ENCODE assay signal across 17 cellular contexts in the genomic region with DNA sequence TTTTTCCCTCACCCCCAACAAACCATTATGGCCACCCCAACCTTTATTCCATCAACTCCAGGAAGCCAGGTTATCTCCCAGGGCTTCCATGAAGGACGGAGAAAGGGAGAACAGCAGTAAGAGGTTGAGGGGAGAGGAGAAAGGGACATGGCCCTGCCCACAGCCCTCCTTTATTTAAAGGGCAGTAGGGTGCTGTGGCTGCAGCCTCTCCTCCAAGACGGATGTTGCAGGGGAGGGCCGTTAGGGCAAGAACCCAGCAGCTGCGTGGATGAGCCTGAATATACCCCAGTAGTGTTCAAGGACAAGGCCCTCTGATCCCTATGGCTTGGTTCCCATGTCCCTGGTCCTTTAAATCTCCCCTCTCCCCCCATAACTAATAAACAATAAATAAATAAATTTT. TPM values are rescaled to one million over a fixed set of nuclear protein-coding genes. Genes with fewer than 3 reads are reported as not detected.
DNase-seq lines count a peak whose midpoint lies in the region; ATAC-seq lines count a peak whose summit lies in the region.
"Had no signal": no experiment of that assay in that cellular context is flagged by ENCODE, and none has a peak within 500 bp of the region (broad histone marks: within the 10 kb centered on the region; RNA-seq: fewer than 3 reads in every experiment).

No MANE protein-coding gene starts in this region.

- H3K9ac ChIP-seq in Karpas-422 (ENCODE audit: low read length), result peak overlapping the region; percentile 70; the same call in 1 of the 2 replicates

- H4K20me1 ChIP-seq in Karpas-422 (ENCODE audit: insufficient read depth, low read depth, low read length), result no peaks in the 10 kb centered on the region

- H3K27me3 ChIP-seq in Karpas-422 (ENCODE audit: low read length), result no peaks in the 10 kb centered on the region
- H3K27me3 ChIP-seq: dorsolateral prefrontal cortex had no signal

- H3K27ac ChIP-seq in Karpas-422 (ENCODE audit: low read length) (peak overlapping the region; percentile 96), skin epidermis (peak overlapping the region in 13 of 21 experiments; percentile 6 to 91 (median 58))

- DNase-seq in activated CD4-positive, alpha-beta T cell treated with anti-CD3 and anti-CD28 coated beads, Interleukin-2, amount 10 ng/mL, durations not matched to agents 24 days and 14 days, result peak; percentile 54
- DNase-seq in activated CD4-positive, alpha-beta T cell treated with anti-CD3 and anti-CD28 coated beads, Interleukin-2, amount 50 U/mL, for 4 hours, result no peak
- DNase-seq in Karpas-422 (no peak), left colon (no peak), T1000 (lab: John Stamatoyannopoulos, UW) (no peak)
- DNase-seq in activated naive CD8-positive, alpha-beta T cell treated with anti-CD3 and anti-CD28 coated beads, Interleukin-2, amount 10 ng/mL, durations not matched to agents 7 days and 5 days, result no peak
- DNase-seq in central memory CD4-positive, alpha-beta T cell, result no peak
- DNase-seq: hypothalamus, NCI-H2029 treated with DMSO at 0.1 percent for 48 hours, NCI-H69, Right ventricle myocardium superior had no signal

- ATAC-seq in activated naive CD8-positive, alpha-beta T cell treated with anti-CD3 and anti-CD28 coated beads, Interleukin-2, amount 10 ng/mL, durations not matched to agents 7 days and 5 days (ENCODE audit: low read depth), result no peak
- ATAC-seq in left colon, result no peak
- ATAC-seq: A549, sciatic nerve had no signal

- no peaks in the 10 kb centered on the region for H3K9me3 Mint-ChIP-seq in activated CD4-positive, alpha-beta T cell treated with anti-CD3 and anti-CD28 coated beads, Interleukin-2, amount 10 ng/mL, durations not matched to agents 24 days and 14 days
- H3K9me3 Mint-ChIP-seq in activated naive CD8-positive, alpha-beta T cell treated with anti-CD3 and anti-CD28 coated beads, Interleukin-2, amount 10 ng/mL, durations not matched to agents 7 days and 5 days, result no peaks in the 10 kb centered on the region

- H3K27ac Mint-ChIP-seq in activated CD4-positive, alpha-beta T cell treated with anti-CD3 and anti-CD28 coated beads, Interleukin-2, amount 10 ng/mL, durations not matched to agents 24 days and 14 days, result peak overlapping the region; percentile 93
- peak overlapping the region; percentile 91 for H3K27ac Mint-ChIP-seq in activated naive CD8-positive, alpha-beta T cell treated with anti-CD3 and anti-CD28 coated beads, Interleukin-2, amount 10 ng/mL, durations not matched to agents 7 days and 5 days

- H3K4me1 Mint-ChIP-seq in activated CD4-positive, alpha-beta T cell treated with anti-CD3 and anti-CD28 coated beads, Interleukin-2, amount 10 ng/mL, durations not matched to agents 24 days and 14 days, result peaks cover 31% of the 10 kb centered on the region
- H3K4me1 Mint-ChIP-seq in activated naive CD8-positive, alpha-beta T cell treated with anti-CD3 and anti-CD28 coated beads, Interleukin-2, amount 10 ng/mL, durations not matched to agents 7 days and 5 days, result peaks cover 32% of the 10 kb centered on the region

- no peak overlapping the region for H2AFZ ChIP-seq in Karpas-422 (ENCODE audit: low read length)

- intact Hi-C loops in activated CD4-positive, alpha-beta T cell treated with anti-CD3 and anti-CD28 coated beads, Interleukin-2, amount 10 ng/mL, durations not matched to agents 24 days and 14 days (cut with micrococcal nuclease), result no loop called here
- intact Hi-C loops in left colon (cut with DNase I, micrococcal nuclease), result no loop called here

- no peaks in the 10 kb centered on the region for H3K9me2 ChIP-seq in Karpas-422 (replicated peaks; ENCODE audit: insufficient read depth, low read length)

- H3K4me3 Mint-ChIP-seq in activated CD4-positive, alpha-beta T cell treated with anti-CD3 and anti-CD28 coated beads, Interleukin-2, amount 10 ng/mL, durations not matched to agents 24 days and 14 days, result peak overlapping the region; percentile 64
- peak overlapping the region; percentile 71 for H3K4me3 Mint-ChIP-seq in activated naive CD8-positive, alpha-beta T cell treated with anti-CD3 and anti-CD28 coated beads, Interleukin-2, amount 10 ng/mL, durations not matched to agents 7 days and 5 days

- H3K4me3 ChIP-seq in Karpas-422 (ENCODE audit: low read length) (peak overlapping the region; percentile 34; the same call in 1 of the 2 replicates), skin epidermis (no peak overlapping the region)
- H3K4me3 ChIP-seq: A549, dorsolateral prefrontal cortex, HAP-1 had no signal

- no peaks in the 10 kb centered on the region for H3K9me3 ChIP-seq in Karpas-422 (ENCODE audit: low read length)
- H3K9me3 ChIP-seq: A549, HAP-1 had no signal

- H3K4me1 ChIP-seq in Karpas-422 (ENCODE audit: low read length), result peaks cover 64% of the 10 kb centered on the region

- POLR2A ChIA-PET in activated naive CD8-positive, alpha-beta T cell treated with anti-CD3 and anti-CD28 coated beads, Interleukin-2, amount 10 ng/mL, durations not matched to agents 7 days and 5 days (lab: Charles Lee), result interaction anchor here (1.0 to 2.1 kb wide), 4 partner anchors 9 to 29 kb away, joined by 3 to 8 read pairs (median 6); partner anchors contain the start of gene KHDC4

- no peaks in the 10 kb centered on the region for H3K27me3 Mint-ChIP-seq in activated CD4-positive, alpha-beta T cell treated with anti-CD3 and anti-CD28 coated beads, Interleukin-2, amount 10 ng/mL, durations not matched to agents 24 days and 14 days
- H3K27me3 Mint-ChIP-seq in activated naive CD8-positive, alpha-beta T cell treated with anti-CD3 and anti-CD28 coated beads, Interleukin-2, amount 10 ng/mL, durations not matched to agents 7 days and 5 days, result no peaks in the 10 kb centered on the region

- peak overlapping the region; percentile 76 for H3K4me2 ChIP-seq in Karpas-422 (ENCODE audit: low read depth, low read length, poor library complexity, severe bottlenecking)
- H3K4me2 ChIP-seq: A549 had no signal

- H3K79me2 ChIP-seq in Karpas-422 (ENCODE audit: low read length), result no peaks in the 10 kb centered on the region

- H3K36me3 ChIP-seq in Karpas-422 (ENCODE audit: insufficient read depth, low read length), result peaks cover 42% of the 10 kb centered on the region

- peaks cover 55% of the 10 kb centered on the region for H3K36me3 Mint-ChIP-seq in activated CD4-positive, alpha-beta T cell treated with anti-CD3 and anti-CD28 coated beads, Interleukin-2, amount 10 ng/mL, durations not matched to agents 24 days and 14 days (ENCODE audit: low read depth)
- H3K36me3 Mint-ChIP-seq in activated naive CD8-positive, alpha-beta T cell treated with anti-CD3 and anti-CD28 coated beads, Interleukin-2, amount 10 ng/mL, durations not matched to agents 7 days and 5 days, result peaks cover 33% of the 10 kb centered on the region

RNA-seq across cellular contexts. Expression of gene RXFP4, which starts 5.9 kb away (rescaled TPM):
- total RNA-seq in activated CD4-positive, alpha-beta T cell treated with anti-CD3 and anti-CD28 coated beads, Interleukin-2, amount 10 ng/mL, durations not matched to agents 24 days and 14 days, result not detected in 2 replicates
- not detected in 2 replicates for total RNA-seq in Karpas-422 (2014; rRNA removed; shearing (Covaris generic); ENCODE audit: low replicate concordance)
- total RNA-seq in activated naive CD8-positive, alpha-beta T cell treated with anti-CD3 and anti-CD28 coated beads, Interleukin-2, amount 10 ng/mL, durations not matched to agents 7 days and 5 days, result under 1 TPM in 1 of 2 experiments, not detected in 1; 0.26 TPM
- 1 to 10 TPM; 5.2 to 5.6 TPM for total RNA-seq in left colon
- total RNA-seq: dorsolateral prefrontal cortex, liver, Right ventricle myocardium superior, sciatic nerve had no signal

RNA-seq across cellular contexts. Expression of gene KHDC4, which starts 13.1 kb away (rescaled TPM):
- total RNA-seq in activated CD4-positive, alpha-beta T cell treated with anti-CD3 and anti-CD28 coated beads, Interleukin-2, amount 10 ng/mL, durations not matched to agents 24 days and 14 days, result 82.9 and 92.2 TPM in 2 replicates
- total RNA-seq in Karpas-422 (2014; rRNA removed; shearing (Covaris generic); ENCODE audit: low replicate concordance), result 42.7 and 63.2 TPM in 2 replicates
- total RNA-seq in activated naive CD8-positive, alpha-beta T cell treated with anti-CD3 and anti-CD28 coated beads, Interleukin-2, amount 10 ng/mL, durations not matched to agents 7 days and 5 days, result 10 to 100 TPM; 91.6 to 94.5 TPM
- total RNA-seq in left colon, result 10 to 100 TPM; 45.6 to 54.1 TPM

RNA-seq across cellular contexts. Expression of gene ARHGEF2, which starts 31.1 kb away (rescaled TPM):
- total RNA-seq in activated CD4-positive, alpha-beta T cell treated with anti-CD3 and anti-CD28 coated beads, Interleukin-2, amount 10 ng/mL, durations not matched to agents 24 days and 14 days, result 189 and 198 TPM in 2 replicates
- 85.1 and 207 TPM in 2 replicates for total RNA-seq in Karpas-422 (2014; rRNA removed; shearing (Covaris generic); ENCODE audit: low replicate concordance)
- total RNA-seq in activated naive CD8-positive, alpha-beta T cell treated with anti-CD3 and anti-CD28 coated beads, Interleukin-2, amount 10 ng/mL, durations not matched to agents 7 days and 5 days, result 100 to 1,000 TPM; 151 to 155 TPM
- total RNA-seq in left colon, result 100 to 1,000 TPM in 1 of 2 donors, 10 to 100 TPM in 1; 99.3 to 103 TPM

RNA-seq across cellular contexts. Expression of gene RIT1, which starts 36.1 kb away (rescaled TPM):
- 17.9 and 21.7 TPM in 2 replicates for total RNA-seq in activated CD4-positive, alpha-beta T cell treated with anti-CD3 and anti-CD28 coated beads, Interleukin-2, amount 10 ng/mL, durations not matched to agents 24 days and 14 days
- 12.2 and 12.8 TPM in 2 replicates for total RNA-seq in Karpas-422 (2014; rRNA removed; shearing (Covaris generic); ENCODE audit: low replicate concordance)
- total RNA-seq in activated naive CD8-positive, alpha-beta T cell treated with anti-CD3 and anti-CD28 coated beads, Interleukin-2, amount 10 ng/mL, durations not matched to agents 7 days and 5 days, result 10 to 100 TPM; 31.3 to 32.8 TPM
- 10 to 100 TPM; 21.5 to 26.3 TPM for total RNA-seq in left colon
